17 cellular contexts compared by ENCODE assay signal in genomic region chr14:75968461-75968860, GRCh38. TPM values are rescaled to one million over a fixed set of nuclear protein-coding genes. Genes with fewer than 3 reads are reported as not detected.
DNase-seq lines count a peak whose midpoint lies in the region; ATAC-seq and TF ChIP-seq lines count a peak whose summit lies in the region.
"Had no signal": no experiment of that assay in that cellular context is flagged by ENCODE, and none has a peak within 500 bp of the region (broad histone marks: within the 10 kb centered on the region; RNA-seq: fewer than 3 reads in every experiment).

No MANE protein-coding gene starts in this region.

- no peak overlapping the region for H3K27ac Mint-ChIP-seq in stimulated activated naive CD8-positive, alpha-beta T cell treated with anti-CD3 and anti-CD28 coated beads, Interleukin-15, amount 100 ng/mL, for 72 hours
- H3K27ac Mint-ChIP-seq: B cell; naive thymus-derived CD4-positive, alpha-beta T cell; stimulated activated naive CD8-positive, alpha-beta T cell treated with anti-CD3 and anti-CD28 coated beads, Interleukin-15, Interleukin-2, amounts not matched to agents 100 ng/mL and 50 ng/mL, for 24 hours had no signal

- 35 to 53% (median 41%) methylated on average over 4 of the region's 4 CpGs for WGBS in heart left ventricle, 4 donors

- H3K36me3 ChIP-seq in adipocyte (ENCODE audit: control insufficient read depth, insufficient read depth, low read length, severe bottlenecking) = peaks cover 6% of the 10 kb centered on the region
- peaks cover 0 to 69% (median 48%) of the 10 kb centered on the region in 9 donors for H3K36me3 ChIP-seq in heart left ventricle
- peaks cover 37 to 49% (median 39%) of the 10 kb centered on the region in 3 donors for H3K36me3 ChIP-seq in skeletal muscle tissue (ENCODE audit: control insufficient read depth in 3 of 3, insufficient read depth in 3 of 3, low read length in 3 of 3)

- no peak overlapping the region for H3K4me3 Mint-ChIP-seq in stimulated activated naive CD8-positive, alpha-beta T cell treated with anti-CD3 and anti-CD28 coated beads, Interleukin-15, amount 100 ng/mL, for 72 hours
- H3K4me3 Mint-ChIP-seq: B cell; naive thymus-derived CD4-positive, alpha-beta T cell; stimulated activated naive CD8-positive, alpha-beta T cell treated with anti-CD3 and anti-CD28 coated beads, Interleukin-15, Interleukin-2, amounts not matched to agents 100 ng/mL and 50 ng/mL, for 24 hours had no signal

- H3K4me1 Mint-ChIP-seq in stimulated activated naive CD8-positive, alpha-beta T cell treated with anti-CD3 and anti-CD28 coated beads, Interleukin-15, amount 100 ng/mL, for 72 hours = no peaks in the 10 kb centered on the region

- H3K27me3 ChIP-seq in adipocyte (replicated peaks; ENCODE audit: control insufficient read depth, insufficient read depth, low read length) (no peaks in the 10 kb centered on the region), heart left ventricle (no peaks in the 10 kb centered on the region), skeletal muscle tissue (ENCODE audit: control insufficient read depth in 3 of 3, insufficient read depth in 3 of 3, low read length in 3 of 3) (no peaks in the 10 kb centered on the region)

- DNase-seq in GM03348 (ENCODE audit: low spot score) (peak; percentile 47), adipocyte (ENCODE audit: low read depth) (peak; percentile 25), heart left ventricle (peak in 1 of 5 donors; percentile 63), erythroblast (lab: John Stamatoyannopoulos, UW) (no peak)
- DNase-seq in stimulated activated naive CD8-positive, alpha-beta T cell treated with anti-CD3 and anti-CD28 coated beads, Interleukin-15, amount 100 ng/mL, for 72 hours = no peak
- DNase-seq in activated CD8-positive, alpha-beta memory T cell treated with anti-CD3 and anti-CD28 coated beads, Interleukin-2, amount 50 U/mL, for 48 hours = no peak
- DNase-seq: DMS53; naive thymus-derived CD4-positive, alpha-beta T cell; NCI-H146; NCI-H510A treated with DMSO at 0.1 percent for 48 hours had no signal

- ATAC-seq in heart left ventricle (peak in 3 of 4 donors; percentile 65 to 78 (median 71)), HG03025 (IDR thresholded peaks at IDR 0.05; ENCODE audit: low FRiP score, unreplicated experiment) (no peak)
- ATAC-seq in stimulated activated naive CD8-positive, alpha-beta T cell treated with anti-CD3 and anti-CD28 coated beads, Interleukin-15, amount 100 ng/mL, for 72 hours = no peak
- ATAC-seq: esophagus mucosa; naive thymus-derived CD4-positive, alpha-beta T cell had no signal

- H3K4me3 ChIP-seq in adipocyte (ENCODE audit: low read length) = peak overlapping the region; percentile 46
- H3K4me3 ChIP-seq in heart left ventricle = no peak overlapping the region
- no peak overlapping the region for H3K4me3 ChIP-seq in skeletal muscle tissue (ENCODE audit: low read length in 3 of 3)
- H3K4me3 ChIP-seq: lung had no signal

- no peak for TF ChIP-seq CTCF in heart left ventricle (IDR thresholded peaks at IDR 0.05)

- TF ChIP-seq POLR2A in heart left ventricle (IDR thresholded peaks at IDR 0.05) (no peak), erythroblast (IDR thresholded peaks at IDR 0.05; ENCODE audit: low read length) (no peak)

- H3K9me3 ChIP-seq in adipocyte (ENCODE audit: control insufficient read depth, low read length) (no peaks in the 10 kb centered on the region), heart left ventricle (no peaks in the 10 kb centered on the region), skeletal muscle tissue (ENCODE audit: control insufficient read depth in 3 of 3, low read length in 3 of 3) (no peaks in the 10 kb centered on the region)

- no peaks in the 10 kb centered on the region for H3K9me3 Mint-ChIP-seq in stimulated activated naive CD8-positive, alpha-beta T cell treated with anti-CD3 and anti-CD28 coated beads, Interleukin-15, amount 100 ng/mL, for 72 hours
- H3K9me3 Mint-ChIP-seq: naive thymus-derived CD4-positive, alpha-beta T cell; stimulated activated naive CD8-positive, alpha-beta T cell treated with anti-CD3 and anti-CD28 coated beads, Interleukin-15, Interleukin-2, amounts not matched to agents 100 ng/mL and 50 ng/mL, for 24 hours had no signal

- peak overlapping the region in 6 of 12 donors; percentile 3 to 63 (median 46) for H3K27ac ChIP-seq in heart left ventricle
- H3K27ac ChIP-seq in skeletal muscle tissue (ENCODE audit: low read depth, low read length) = peak overlapping the region; percentile 48

- intact Hi-C loops in heart left ventricle (cut with DNase I) = loop anchor here in 1 of 10 donors (5.0 kb wide), 1 partner anchor 41 kb away; no protein-coding TSS in a partner anchor

- H3K27me3 Mint-ChIP-seq in stimulated activated naive CD8-positive, alpha-beta T cell treated with anti-CD3 and anti-CD28 coated beads, Interleukin-15, amount 100 ng/mL, for 72 hours = no peaks in the 10 kb centered on the region
- H3K27me3 Mint-ChIP-seq: B cell; naive thymus-derived CD4-positive, alpha-beta T cell; progenitor cell of endocrine pancreas; stimulated activated naive CD8-positive, alpha-beta T cell treated with anti-CD3 and anti-CD28 coated beads, Interleukin-15, Interleukin-2, amounts not matched to agents 100 ng/mL and 50 ng/mL, for 24 hours had no signal

- no peak overlapping the region for H3K9ac ChIP-seq in adipocyte (ENCODE audit: low read length)
- H3K9ac ChIP-seq in skeletal muscle tissue (ENCODE audit: low read depth in 1 of 3, low read length in 3 of 3) = no peak overlapping the region

- H3K4me1 ChIP-seq in adipocyte (ENCODE audit: control insufficient read depth, insufficient read depth, low read length) = peaks cover 18% of the 10 kb centered on the region
- peaks cover 0 to 31% (median 5%) of the 10 kb centered on the region in 12 donors for H3K4me1 ChIP-seq in heart left ventricle
- peaks cover 6 to 21% (median 12%) of the 10 kb centered on the region in 3 donors for H3K4me1 ChIP-seq in skeletal muscle tissue (ENCODE audit: control insufficient read depth in 3 of 3, insufficient read depth in 3 of 3, low read length in 3 of 3)

RNA-seq across cellular contexts. Expression of gene TGFB3, which starts 13.3 kb away (rescaled TPM):
- total RNA-seq in heart left ventricle (10 to 100 TPM; 13.3 to 44.0 (median 32.1) TPM), skeletal muscle tissue (58.5 TPM)
- 1 to 10 TPM; 7.9 to 8.6 TPM for polyA plus RNA-seq in heart left ventricle

RNA-seq across cellular contexts. Expression of gene IFT43, which starts 17.1 kb away (rescaled TPM):
- total RNA-seq in heart left ventricle (10 to 100 TPM; 22.8 to 39.7 (median 30.8) TPM), skeletal muscle tissue (18.3 TPM)
- 10 to 100 TPM; 29.7 to 54.7 TPM for polyA plus RNA-seq in heart left ventricle

Comparison
In these comparisons a context has a peak if more than half of its experiments do, and no peak if none do; other contexts are left out.
1. DNase-seq: peak in GM03348 (single experiment) and adipocyte (single experiment); none in stimulated activated naive CD8-positive, alpha-beta T cell treated with anti-CD3 and anti-CD28 coated beads, Interleukin-15, amount 100 ng/mL, for 72 hours (0 of 2), activated CD8-positive, alpha-beta memory T cell treated with anti-CD3 and anti-CD28 coated beads, Interleukin-2, amount 50 U/mL, for 48 hours (single experiment) and erythroblast (0 of 2).
2. ATAC-seq: peak in heart left ventricle (3 of 4); none in stimulated activated naive CD8-positive, alpha-beta T cell treated with anti-CD3 and anti-CD28 coated beads, Interleukin-15, amount 100 ng/mL, for 72 hours (single experiment) and HG03025 (single experiment).